Comparison of ENCODE assay signal across 10 cellular contexts in genomic region chr2:24559714-24560113, GRCh38.
DNase-seq lines count a peak whose midpoint lies in the region; ATAC-seq and TF ChIP-seq lines count a peak whose summit lies in the region.
"Had no signal": no experiment of that assay in that cellular context is flagged by ENCODE, and none has a peak within 500 bp of the region (broad histone marks: within the 10 kb centered on the region; RNA-seq: fewer than 3 reads in every experiment).

No MANE protein-coding gene starts in this region.

- peak; percentile 23 for DNase-seq in G401 (ENCODE audit: low spot score)
- peak; percentile 60 for DNase-seq in SK-N-MC (ENCODE audit: low read depth, low spot score)
- peak; percentile 40 for DNase-seq in fibroblast of pulmonary artery (ENCODE audit: low read depth)
- peak; percentile 60 to 92 for DNase-seq in trophoblast cell
- no peak for DNase-seq in HT-29 (ENCODE audit: low spot score)
- DNase-seq: islet precursor cell, NCI-H1417, T-helper 17 cell had no signal

- H2BK5ac ChIP-seq in trophoblast cell (ENCODE audit: low read depth, low read length, poor library complexity): no peak overlapping the region

- H3K18ac ChIP-seq in trophoblast cell (ENCODE audit: low read length): no peak overlapping the region

- no peak overlapping the region for H3K4me2 ChIP-seq in trophoblast cell (ENCODE audit: low read length)

- in situ Hi-C loops in G401 (cut with HindIII; ENCODE audit: low sequenced_read_pairs): no loop called here

- H3K4me1 ChIP-seq in trophoblast cell (ENCODE audit: control insufficient read depth in 1 of 2, insufficient read depth in 2 of 2, low read length in 2 of 2): peaks cover 2 to 10% of the 10 kb centered on the region in 2 experiments

- no peaks in the 10 kb centered on the region for H3K27me3 ChIP-seq in trophoblast cell (ENCODE audit: insufficient read depth, low read length)

- H3K79me1 ChIP-seq in trophoblast cell (ENCODE audit: low read length): no peaks in the 10 kb centered on the region

- H3K14ac ChIP-seq in trophoblast cell (ENCODE audit: low read length): no peak overlapping the region

- H2BK12ac ChIP-seq in trophoblast cell (ENCODE audit: low read length): no peak overlapping the region

- no peak overlapping the region for H3K23ac ChIP-seq in trophoblast cell (ENCODE audit: low read length)

- H3K9ac ChIP-seq in SK-N-MC (ENCODE audit: insufficient read length) (peak overlapping the region; percentile 11), trophoblast cell (ENCODE audit: low read length) (no peak overlapping the region)

- H3K9me3 ChIP-seq in SK-N-MC (ENCODE audit: low read depth, low read length) (no peaks in the 10 kb centered on the region), trophoblast cell (ENCODE audit: insufficient read depth, low read depth, low read length) (no peaks in the 10 kb centered on the region)

- no peak overlapping the region for H2AFZ ChIP-seq in trophoblast cell (ENCODE audit: insufficient read depth, low read length, poor library complexity)

- H3K4ac ChIP-seq in trophoblast cell (ENCODE audit: low read depth, low read length): no peak overlapping the region

- peak overlapping the region; percentile 37 for H3K4me3 ChIP-seq in SK-N-MC
- H3K4me3 ChIP-seq in fibroblast of pulmonary artery (replicated peaks; ENCODE audit: low read depth, low read length): no peak overlapping the region
- H3K4me3 ChIP-seq in trophoblast cell (ENCODE audit: low read depth, low read length): no peak overlapping the region

- H2BK120ac ChIP-seq in trophoblast cell (ENCODE audit: insufficient read depth, low read length, poor library complexity): no peak overlapping the region

- no peak for TF ChIP-seq CTCF in fibroblast of pulmonary artery (IDR thresholded peaks at IDR 0.05; ENCODE audit: low read length, missing control alignments)

- ATAC-seq in GM21737 (IDR thresholded peaks at IDR 0.05; ENCODE audit: unreplicated experiment): no peak
- ATAC-seq in HG03439 (IDR thresholded peaks at IDR 0.05; ENCODE audit: unreplicated experiment): no peak
- ATAC-seq: T-helper 17 cell had no signal

- no peaks in the 10 kb centered on the region for H3K79me2 ChIP-seq in trophoblast cell (ENCODE audit: control insufficient read depth, insufficient read depth, low read length, poor library complexity)

- H4K8ac ChIP-seq in trophoblast cell (ENCODE audit: low read depth, low read length): no peak overlapping the region

- H3K36me3 ChIP-seq in SK-N-MC (ENCODE audit: insufficient read depth, low read length) (peaks cover 2% of the 10 kb centered on the region; the same call in 1 of the 2 replicates), trophoblast cell (ENCODE audit: control insufficient read depth in 1 of 2, insufficient read depth in 2 of 2, low read length in 2 of 2) (no peaks in the 10 kb centered on the region)

- no peak overlapping the region for H4K12ac ChIP-seq in trophoblast cell (ENCODE audit: low read depth, low read length)

- WGBS in trophoblast cell (ENCODE audit: extremely low coverage, insufficient coverage, insufficient read length): no CpG with 5 or more reads among the region's 1 CpG

- H3K27ac ChIP-seq in SK-N-MC (peak overlapping the region; percentile 46; the same call in 1 of the 2 replicates), trophoblast cell (ENCODE audit: low read depth, low read length) (no peak overlapping the region)

- no peak overlapping the region for H2AK5ac ChIP-seq in trophoblast cell (ENCODE audit: low read length)

- H4K91ac ChIP-seq in trophoblast cell (ENCODE audit: low read depth, low read length): no peak overlapping the region
